In the genomic region with DNA sequence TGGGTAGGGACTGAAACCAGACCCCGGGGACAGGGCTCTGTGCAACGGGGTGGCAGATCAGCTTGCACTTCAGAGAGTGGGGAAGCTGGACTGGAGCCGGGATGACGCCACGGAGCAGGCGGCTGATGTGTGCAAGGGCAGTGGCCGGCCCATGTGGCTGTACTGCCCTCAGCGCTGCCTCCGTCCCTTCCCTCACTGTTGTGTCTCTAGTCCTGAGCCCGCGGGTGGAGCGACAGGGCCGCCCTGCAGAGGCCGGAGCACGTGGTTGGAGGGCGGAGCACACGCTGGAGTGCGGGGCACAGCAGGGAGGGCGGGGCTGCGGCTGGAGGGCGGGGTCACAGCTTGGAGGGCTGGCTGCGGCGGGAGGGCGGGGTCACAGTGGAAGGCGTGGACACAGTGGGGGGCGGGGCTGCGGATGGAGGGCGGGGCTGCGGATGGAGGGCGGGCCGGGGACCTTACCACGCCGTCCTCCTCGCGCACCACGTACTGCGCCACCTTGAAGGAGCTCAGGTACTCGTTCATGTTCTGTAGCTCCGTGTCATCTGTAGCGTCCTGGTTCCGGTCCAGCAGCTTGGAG, we compare ENCODE assay signal across 8 cellular contexts. TPM values are rescaled to one million over a fixed set of nuclear protein-coding genes. Genes with fewer than 3 reads are reported as not detected.
DNase-seq lines count a peak whose midpoint lies in the region; ATAC-seq and TF ChIP-seq lines count a peak whose summit lies in the region.

No MANE protein-coding gene starts in this region.

- peak; percentile 77 to 80 for ATAC-seq in activated CD4-positive, CD25-positive, alpha-beta regulatory T cell treated with anti-CD3 and anti-CD28 coated beads, Interleukin-2, amount 50 U/mL, for 24 hours
- ATAC-seq in right lobe of liver: peak; percentile 72 to 92 (median 84)

- H3K27me3 ChIP-seq in right lobe of liver: no peaks in the 10 kb centered on the region

- intact Hi-C loops in right lobe of liver (cut with DNase I): no loop called here

- H3K9me3 ChIP-seq in right lobe of liver: no peaks in the 10 kb centered on the region

- TF ChIP-seq POLR2A in right lobe of liver (IDR thresholded peaks at IDR 0.05): no peak

- H3K4me3 ChIP-seq in LNCaP clone FGC (ENCODE audit: low read depth, low read length) (peak overlapping the region; percentile 36), right lobe of liver (no peak overlapping the region)

- DNase-seq in Ammon's horn (ENCODE audit: low spot score): peak; percentile 62
- DNase-seq in LNCaP clone FGC (ENCODE audit: low read depth): peak; percentile 67
- DNase-seq in cerebellar cortex (ENCODE audit: low spot score): peak; percentile 24
- peak; percentile 59 to 77 (median 67) for DNase-seq in right lobe of liver
- peak; percentile 39 for DNase-seq in stimulated activated CD8-positive, alpha-beta memory T cell treated with anti-CD3 and anti-CD28 coated beads, Interleukin-12 subunit alpha, Interleukin-12 subunit beta, amount 100 ng/mL, for 24 hours (ENCODE audit: extremely low read depth)
- no peak for DNase-seq in NCI-H1694 (lab: John Stamatoyannopoulos, UW)
- no peak for DNase-seq in GDM1 (lab: John Stamatoyannopoulos, UW)

- no peak overlapping the region for H3K27ac ChIP-seq in right lobe of liver

- 71% methylated on average over 2 of the region's 41 CpGs for WGBS in right lobe of liver (ENCODE audit: insufficient coverage, low coverage, low lambda C conversion rate, missing lambda C conversion rate)

- no peaks in the 10 kb centered on the region for H3K36me3 ChIP-seq in right lobe of liver

- H3K4me1 ChIP-seq in right lobe of liver: no peaks in the 10 kb centered on the region

- TF ChIP-seq CTCF in LNCaP clone FGC (IDR thresholded peaks at IDR 0.05; ENCODE audit: control insufficient read depth, extremely low read depth, insufficient read depth): no peak
- no peak for TF ChIP-seq CTCF in right lobe of liver (IDR thresholded peaks at IDR 0.05)

RNA-seq across cellular contexts. Expression of a gene that starts 52.4 kb away (rescaled TPM):
- not detected for total RNA-seq in right lobe of liver

Comparison
In these comparisons a context has a peak if more than half of its experiments do, and no peak if none do; other contexts are left out.
1. DNase-seq: peak in Ammon's horn (single experiment), LNCaP clone FGC (single experiment), cerebellar cortex (single experiment), right lobe of liver (3 of 3) and stimulated activated CD8-positive, alpha-beta memory T cell treated with anti-CD3 and anti-CD28 coated beads, Interleukin-12 subunit alpha, Interleukin-12 subunit beta, amount 100 ng/mL, for 24 hours (single experiment); none in NCI-H1694 (single experiment) and GDM1 (single experiment).